Comparison of ENCODE assay signal across 8 cellular contexts in the genomic region with DNA sequence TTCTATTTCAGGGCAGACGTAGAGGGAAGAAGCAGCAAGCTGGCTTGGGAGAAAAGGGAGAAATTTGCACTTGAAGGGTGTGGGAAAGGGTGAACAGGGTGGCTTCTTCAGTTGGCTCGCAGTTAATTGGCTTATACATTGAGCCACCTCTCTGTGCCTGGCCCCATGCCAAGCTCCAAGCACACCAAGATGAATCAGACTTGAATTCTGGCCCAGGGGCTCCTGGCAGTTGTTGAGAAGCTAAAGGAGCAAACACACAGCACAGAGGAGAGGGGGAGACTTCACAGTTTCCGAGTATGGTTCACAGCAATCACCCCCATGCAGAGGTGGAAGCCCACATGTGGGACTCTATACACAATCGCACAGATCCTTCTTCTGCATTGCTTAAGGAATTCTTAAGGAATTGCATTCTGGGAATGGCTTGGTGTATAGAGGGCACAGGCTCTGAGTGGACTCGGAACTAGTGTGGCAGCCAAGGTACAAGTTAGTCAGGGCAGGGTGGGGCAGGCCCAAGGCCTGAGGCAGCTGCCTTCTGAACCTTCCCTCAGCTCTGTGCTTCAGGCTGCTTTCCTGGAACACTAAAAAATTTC. TPM values are rescaled to one million over a fixed set of nuclear protein-coding genes. Genes with fewer than 3 reads are reported as not detected.
DNase-seq lines count a peak whose midpoint lies in the region; ATAC-seq and TF ChIP-seq lines count a peak whose summit lies in the region.

No MANE protein-coding gene starts in this region.

- no peaks in the 10 kb centered on the region for H3K27me3 ChIP-seq in Peyer's patch
- no peaks in the 10 kb centered on the region for H3K27me3 ChIP-seq in fibroblast of lung (ENCODE audit: control insufficient read depth, insufficient read depth, low read length)

- peak overlapping the region; percentile 85 to 96 (median 92) for H3K27ac ChIP-seq in Peyer's patch
- peak overlapping the region; percentile 81 for H3K27ac ChIP-seq in fibroblast of lung (ENCODE audit: insufficient read depth, low read length)

- peak overlapping the region; percentile 95 to 96 for H3K4me3 Mint-ChIP-seq in activated T-cell treated with anti-CD3 and anti-CD28 coated beads, Interleukin-2, amount 50 U/mL, for 72 hours
- H3K4me3 Mint-ChIP-seq in natural killer cell treated with Interleukin-12 subunit alpha and Interleukin-12 subunit beta and Interleukin-15 and Interleukin-18, amount 100 ng/mL, for 72 hours, result peak overlapping the region; percentile 95

- TF ChIP-seq CTCF in HFF-Myc (IDR thresholded peaks at IDR 0.05; ENCODE audit: low read depth, low read length, missing control alignments) (no peak), Peyer's patch (IDR thresholded peaks at IDR 0.05) (no peak), fibroblast of lung (conservative IDR thresholded peaks at IDR 0.05 in 1 of 2, IDR thresholded peaks at IDR 0.05 in 1 of 2; ENCODE audit: low read depth in 1 of 2, low read length in 2 of 2) (no peak)

- H3K36me3 ChIP-seq in Peyer's patch (no peaks in the 10 kb centered on the region), fibroblast of lung (ENCODE audit: control insufficient read depth, insufficient read depth, low read length) (no peaks in the 10 kb centered on the region)

- peak overlapping the region; percentile 79 for H3K4me3 ChIP-seq in HFF-Myc (replicated peaks; ENCODE audit: low read depth, low read length)
- peak overlapping the region; percentile 56 to 94 (median 82) for H3K4me3 ChIP-seq in Peyer's patch
- H3K4me3 ChIP-seq in fibroblast of lung (replicated peaks in 1 of 4; ENCODE audit: control extremely low read depth in 1 of 4, insufficient read depth in 1 of 4, low read depth in 3 of 4, low read length in 4 of 4), result peak overlapping the region; percentile 81 to 89 (median 84)

- in situ Hi-C loops in ACHN (cut with HindIII; ENCODE audit: low pct_ligation_motif_present, low pct_unique_long_range_greater_than_20kb, low sequenced_read_pairs), result no loop called here

- no peaks in the 10 kb centered on the region for H3K9me3 ChIP-seq in Peyer's patch
- H3K9me3 ChIP-seq in fibroblast of lung (ENCODE audit: control insufficient read depth, insufficient read depth, low read depth, low read length), result no peaks in the 10 kb centered on the region

- H3K27me3 Mint-ChIP-seq in activated T-cell treated with anti-CD3 and anti-CD28 coated beads, Interleukin-2, amount 50 U/mL, for 72 hours (ENCODE audit: low read depth), result no peaks in the 10 kb centered on the region
- no peaks in the 10 kb centered on the region for H3K27me3 Mint-ChIP-seq in natural killer cell treated with Interleukin-12 subunit alpha and Interleukin-12 subunit beta and Interleukin-15 and Interleukin-18, amount 100 ng/mL, for 72 hours

- H3K9me3 Mint-ChIP-seq in activated T-cell treated with anti-CD3 and anti-CD28 coated beads, Interleukin-2, amount 50 U/mL, for 72 hours, result no peaks in the 10 kb centered on the region
- H3K9me3 Mint-ChIP-seq in natural killer cell treated with Interleukin-12 subunit alpha and Interleukin-12 subunit beta and Interleukin-15 and Interleukin-18, amount 100 ng/mL, for 72 hours, result no peaks in the 10 kb centered on the region

- DNase-seq in ACHN, result peak; percentile 90
- peak; percentile 85 for DNase-seq in HFF-Myc (ENCODE audit: extremely low read depth, low read depth)
- peak; percentile 70 to 95 (median 90) for DNase-seq in Peyer's patch
- DNase-seq in activated T-cell treated with anti-CD3 and anti-CD28 coated beads, Interleukin-2, amount 50 U/mL, for 72 hours, result peak; percentile 84
- DNase-seq in fibroblast of lung (ENCODE audit: low read depth in 2 of 2), result peak; percentile 95 to 98
- DNase-seq in natural killer cell treated with Interleukin-12 subunit alpha and Interleukin-12 subunit beta and Interleukin-15 and Interleukin-18, amount 100 ng/mL, for 72 hours (ENCODE audit: low spot score), result no peak
- peak; percentile 66 for DNase-seq in stimulated activated naive CD4-positive, alpha-beta T cell treated with Interleukin-2 at 50 U/mL for 16 hours (lab: John Stamatoyannopoulos, UW)

- H3K36me3 Mint-ChIP-seq in activated T-cell treated with anti-CD3 and anti-CD28 coated beads, Interleukin-2, amount 50 U/mL, for 72 hours (ENCODE audit: insufficient read depth in 2 of 2), result peaks cover 11 to 18% of the 10 kb centered on the region in 2 donors
- H3K36me3 Mint-ChIP-seq in natural killer cell treated with Interleukin-12 subunit alpha and Interleukin-12 subunit beta and Interleukin-15 and Interleukin-18, amount 100 ng/mL, for 72 hours, result peaks cover 24% of the 10 kb centered on the region

- H3K4me1 ChIP-seq in Peyer's patch, result peaks cover 0 to 77% (median 42%) of the 10 kb centered on the region in 4 donors
- H3K4me1 ChIP-seq in fibroblast of lung (ENCODE audit: control insufficient read depth, extremely low read depth, insufficient read depth, low read length), result peaks cover 44% of the 10 kb centered on the region

- no peaks in the 10 kb centered on the region for H4K20me1 ChIP-seq in fibroblast of lung (ENCODE audit: control insufficient read depth, extremely low read depth, insufficient read depth, low read length)

- peak overlapping the region; percentile 97 for H3K4me2 ChIP-seq in fibroblast of lung (ENCODE audit: extremely low read depth, insufficient read depth, low read length)

- peak overlapping the region; percentile 75 for H3K9ac ChIP-seq in fibroblast of lung (ENCODE audit: insufficient read depth, low read length)

- peak; percentile 24 to 60 for TF ChIP-seq POLR2A in Peyer's patch (IDR thresholded peaks at IDR 0.05)

- ATAC-seq in activated T-cell treated with anti-CD3 and anti-CD28 coated beads, Interleukin-2, amount 50 U/mL, for 72 hours (replicated peaks in 1 of 2), result peak; percentile 28 to 38
- ATAC-seq in natural killer cell treated with Interleukin-12 subunit alpha and Interleukin-12 subunit beta and Interleukin-15 and Interleukin-18, amount 100 ng/mL, for 72 hours, result peak in 1 of 2 donors; percentile 10
- ATAC-seq in HG03025 (IDR thresholded peaks at IDR 0.05; ENCODE audit: low FRiP score, unreplicated experiment), result no peak

- H2AFZ ChIP-seq in fibroblast of lung (ENCODE audit: low read length), result peak overlapping the region; percentile 15

- H3K79me2 ChIP-seq in fibroblast of lung (ENCODE audit: control insufficient read depth, insufficient read depth, low read length), result peaks cover 55% of the 10 kb centered on the region

- H3K27ac Mint-ChIP-seq in activated T-cell treated with anti-CD3 and anti-CD28 coated beads, Interleukin-2, amount 50 U/mL, for 72 hours, result peak overlapping the region; percentile 96
- peak overlapping the region; percentile 92 to 100 for H3K27ac Mint-ChIP-seq in natural killer cell treated with Interleukin-12 subunit alpha and Interleukin-12 subunit beta and Interleukin-15 and Interleukin-18, amount 100 ng/mL, for 72 hours

- H3K4me1 Mint-ChIP-seq in activated T-cell treated with anti-CD3 and anti-CD28 coated beads, Interleukin-2, amount 50 U/mL, for 72 hours (ENCODE audit: low read depth), result peaks cover 68% of the 10 kb centered on the region
- H3K4me1 Mint-ChIP-seq in natural killer cell treated with Interleukin-12 subunit alpha and Interleukin-12 subunit beta and Interleukin-15 and Interleukin-18, amount 100 ng/mL, for 72 hours (ENCODE audit: low read depth in 2 of 2), result peaks cover 63 to 70% of the 10 kb centered on the region in 2 donors

RNA-seq across cellular contexts. Expression of gene ARL6IP5, which starts 1.5 kb away (rescaled TPM):
- total RNA-seq in Peyer's patch, result 10 to 100 TPM; 51.0 to 92.5 (median 82.4) TPM
- total RNA-seq in activated T-cell treated with anti-CD3 and anti-CD28 coated beads, Interleukin-2, amount 50 U/mL, for 72 hours, result 100 to 1,000 TPM in 1 of 2 donors, 10 to 100 TPM in 1; 93.1 to 106 TPM
- total RNA-seq in fibroblast of lung, result 132 and 209 TPM in 2 replicates
- 218 and 253 TPM in 2 replicates for polyA plus RNA-seq in fibroblast of lung
- 165 and 171 TPM in 2 replicates for polyA plus RNA-seq in fibroblast of lung (2012)
- 199 and 251 TPM in 2 replicates for polyA minus RNA-seq in fibroblast of lung (ENCODE audit: low replicate concordance)
- total RNA-seq in natural killer cell treated with Interleukin-12 subunit alpha and Interleukin-12 subunit beta and Interleukin-15 and Interleukin-18, amount 100 ng/mL, for 72 hours, result 100 to 1,000 TPM; 110 to 135 TPM

RNA-seq across cellular contexts. Expression of gene UBA3, which starts 6.1 kb away (rescaled TPM):
- 10 to 100 TPM; 28.9 to 64.5 (median 59.8) TPM for total RNA-seq in Peyer's patch
- total RNA-seq in activated T-cell treated with anti-CD3 and anti-CD28 coated beads, Interleukin-2, amount 50 U/mL, for 72 hours, result 10 to 100 TPM; 81.5 to 95.3 TPM
- total RNA-seq in fibroblast of lung, result 70.4 and 93.3 TPM in 2 replicates
- 77.2 and 95.4 TPM in 2 replicates for polyA plus RNA-seq in fibroblast of lung
- 53.2 and 62.6 TPM in 2 replicates for polyA plus RNA-seq in fibroblast of lung (2012)
- 13.2 and 18.0 TPM in 2 replicates for polyA minus RNA-seq in fibroblast of lung (ENCODE audit: low replicate concordance)
- total RNA-seq in natural killer cell treated with Interleukin-12 subunit alpha and Interleukin-12 subunit beta and Interleukin-15 and Interleukin-18, amount 100 ng/mL, for 72 hours, result 100 to 1,000 TPM in 1 of 2 donors, 10 to 100 TPM in 1; 93.4 to 111 TPM

RNA-seq across cellular contexts. Expression of gene TMF1, which starts 34.1 kb away (rescaled TPM):
- 10 to 100 TPM; 36.8 to 49.5 (median 47.1) TPM for total RNA-seq in Peyer's patch
- total RNA-seq in activated T-cell treated with anti-CD3 and anti-CD28 coated beads, Interleukin-2, amount 50 U/mL, for 72 hours, result 10 to 100 TPM; 32.2 to 41.9 TPM
- total RNA-seq in fibroblast of lung, result 37.0 and 51.5 TPM in 2 replicates
- polyA plus RNA-seq in fibroblast of lung, result 18.0 and 27.5 TPM in 2 replicates
- polyA plus RNA-seq in fibroblast of lung (2012), result 19.4 and 28.1 TPM in 2 replicates
- 9.8 and 31.5 TPM in 2 replicates for polyA minus RNA-seq in fibroblast of lung (ENCODE audit: low replicate concordance)
- total RNA-seq in natural killer cell treated with Interleukin-12 subunit alpha and Interleukin-12 subunit beta and Interleukin-15 and Interleukin-18, amount 100 ng/mL, for 72 hours, result 10 to 100 TPM; 42.2 to 43.7 TPM

RNA-seq across cellular contexts. Expression of gene LMOD3, which starts 36.2 kb away (rescaled TPM):
- total RNA-seq in Peyer's patch (not detected), fibroblast of lung (0.51 and 4.0 TPM in 2 replicates)
- not detected for total RNA-seq in activated T-cell treated with anti-CD3 and anti-CD28 coated beads, Interleukin-2, amount 50 U/mL, for 72 hours
- polyA plus RNA-seq in fibroblast of lung, result 0.20 TPM in 2 replicates
- 0.30 and 0.42 TPM in 2 replicates for polyA plus RNA-seq in fibroblast of lung (2012)
- polyA minus RNA-seq in fibroblast of lung (ENCODE audit: low replicate concordance), result not detected in 2 replicates
- not detected for total RNA-seq in natural killer cell treated with Interleukin-12 subunit alpha and Interleukin-12 subunit beta and Interleukin-15 and Interleukin-18, amount 100 ng/mL, for 72 hours
